Comparison of ENCODE assay signal across 23 cellular contexts in the genomic region with DNA sequence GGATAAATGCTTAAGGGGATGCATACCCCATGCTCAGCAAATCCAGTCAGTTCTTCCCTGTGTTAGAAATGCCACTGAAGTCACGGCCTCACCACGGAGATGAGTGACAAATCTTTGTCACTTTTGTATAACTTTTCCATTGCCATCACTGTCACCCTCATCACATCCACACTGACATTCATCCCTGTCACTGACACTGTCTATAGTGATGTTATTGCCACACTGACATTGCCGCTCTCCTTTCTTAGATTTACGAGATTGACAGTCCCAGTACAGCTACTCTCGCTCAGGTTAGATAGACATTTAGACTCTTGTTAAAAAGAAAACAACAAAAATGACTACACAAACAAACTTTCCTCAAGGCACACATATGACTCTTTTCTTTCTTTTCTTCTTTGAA.
"Had no signal": no experiment of that assay in that cellular context is flagged by ENCODE, and none has a peak within 500 bp of the region (broad histone marks: within the 10 kb centered on the region; RNA-seq: fewer than 3 reads in every experiment).

No MANE protein-coding gene starts in this region.

- H3K4me3 ChIP-seq: colonic mucosa, esophagus muscularis mucosa, gastrocnemius medialis, heart right ventricle, left lung, lower lobe of right lung, mucosa of descending colon had no signal

- H3K27me3 ChIP-seq: colonic mucosa, esophagus muscularis mucosa, foreskin keratinocyte, gastrocnemius medialis, heart right ventricle, left lung had no signal

- H3K36me3 ChIP-seq: colonic mucosa, esophagus muscularis mucosa, gastrocnemius medialis, heart right ventricle, left lung, lower lobe of right lung had no signal

- ATAC-seq: effector memory CD8-positive, alpha-beta T cell; foreskin keratinocyte; gastrocnemius medialis; heart right ventricle; left cardiac atrium; left lung; left ventricle myocardium superior; lower lobe of right lung; mucosa of descending colon had no signal

- DNase-seq: colonic mucosa; cortex of kidney; effector CD8-positive, alpha-beta T cell; effector memory CD8-positive, alpha-beta T cell; foreskin keratinocyte; gastrocnemius medialis; glutamatergic neuron; head of caudate nucleus; heart right ventricle; hippocampal formation; left cardiac atrium; left lung; left ventricle myocardium superior; lower lobe of right lung; mesenchymal stem cell; mucosa of descending colon; naive B cell had no signal

- H3K27ac Mint-ChIP-seq: dendritic cell treated with granulocyte-macrophage colony-stimulating factor and Interleukin-4, amounts not matched to agents 40 ng/mL and 50 ng/mL, for 4 days; effector memory CD8-positive, alpha-beta T cell; mesothelial cell of epicardium; naive B cell had no signal

- H3K4me1 Mint-ChIP-seq: naive B cell had no signal

- FAIRE-seq: endothelial cell of umbilical vein, islet of Langerhans, keratinocyte had no signal

- H3K4me1 ChIP-seq: colonic mucosa, esophagus muscularis mucosa, foreskin keratinocyte, gastrocnemius medialis, left lung, lower lobe of right lung had no signal

- H3K27me3 Mint-ChIP-seq: dendritic cell treated with granulocyte-macrophage colony-stimulating factor and Interleukin-4, amounts not matched to agents 40 ng/mL and 50 ng/mL, for 4 days; effector memory CD8-positive, alpha-beta T cell; naive B cell had no signal

- H3K9me3 ChIP-seq: colonic mucosa, gastrocnemius medialis, lower lobe of right lung had no signal

- H3K27ac ChIP-seq: colonic mucosa, esophagus muscularis mucosa, foreskin keratinocyte, gastrocnemius medialis, heart right ventricle, left lung, lower lobe of right lung had no signal

- H3K36me3 Mint-ChIP-seq: mesothelial cell of epicardium, naive B cell had no signal

- H3K4me3 Mint-ChIP-seq: dendritic cell treated with granulocyte-macrophage colony-stimulating factor and Interleukin-4, amounts not matched to agents 40 ng/mL and 50 ng/mL, for 4 days; effector memory CD8-positive, alpha-beta T cell; mesothelial cell of epicardium; naive B cell had no signal

- H3K9me3 Mint-ChIP-seq: mesothelial cell of epicardium had no signal
